ENCODE assay signal across 16 cellular contexts in genomic region chr6:90401933-90402830, GRCh38.
DNase-seq lines count a peak whose midpoint lies in the region; ATAC-seq, FAIRE-seq and TF ChIP-seq lines count a peak whose summit lies in the region.
"Had no signal": no experiment of that assay in that cellular context is flagged by ENCODE, and none has a peak within 500 bp of the region (broad histone marks: within the 10 kb centered on the region; RNA-seq: fewer than 3 reads in every experiment).

No MANE protein-coding gene starts in this region.

- H3K27ac Mint-ChIP-seq in IgD-negative memory B cell (peak overlapping the region in 2 of 3 donors; percentile 21 to 32), H9 (no peak overlapping the region)
- H3K27ac Mint-ChIP-seq in activated CD8-positive, alpha-beta memory T cell treated with anti-CD3 and anti-CD28 coated beads, Interleukin-2, amount 10 ng/mL, durations not matched to agents 7 days and 5 days, result peak overlapping the region; percentile 77
- H3K27ac Mint-ChIP-seq: WTC11 had no signal

- TF ChIP-seq POLR2A in A549 (IDR thresholded peaks at IDR 0.05; ENCODE audit: low read length) (no peak), H1 (IDR thresholded peaks at IDR 0.05; ENCODE audit: control extremely low read depth in 1 of 2, low read depth in 2 of 2, low read length in 2 of 2) (no peak)

- H3K79me1 ChIP-seq in H1 (ENCODE audit: low read depth, low read length) (no peaks in the 10 kb centered on the region), H9 (ENCODE audit: insufficient read depth, low read depth, low read length, poor library complexity, severe bottlenecking) (no peaks in the 10 kb centered on the region)

- H2BK120ac ChIP-seq in H1 (replicated peaks; ENCODE audit: low read depth, low read length), result no peak overlapping the region
- no peak overlapping the region for H2BK120ac ChIP-seq in H9 (ENCODE audit: low read depth, low read length, poor library complexity, severe bottlenecking)

- H3K9me3 ChIP-seq in A549, result no peaks in the 10 kb centered on the region
- no peaks in the 10 kb centered on the region for H3K9me3 ChIP-seq in H1 (ENCODE audit: insufficient read depth in 2 of 2, low read depth in 1 of 2, low read length in 1 of 2)
- H3K9me3 ChIP-seq in H9 (ENCODE audit: control insufficient read depth, low read depth, low read length), result no peaks in the 10 kb centered on the region
- H3K9me3 ChIP-seq: SJCRH30 had no signal

- H3K23me2 ChIP-seq in H1 (ENCODE audit: low read depth, low read length) (no peaks in the 10 kb centered on the region), H9 (ENCODE audit: insufficient read length, low read depth, low read length, poor library complexity, severe bottlenecking) (no peaks in the 10 kb centered on the region)

- H3K79me2 ChIP-seq in H1 (ENCODE audit: control insufficient read depth in 1 of 2, insufficient read depth in 2 of 2, low read length in 2 of 2) (no peaks in the 10 kb centered on the region), H9 (ENCODE audit: insufficient read depth, low read length) (no peaks in the 10 kb centered on the region)

- H3K14ac ChIP-seq in H1 (ENCODE audit: insufficient read length) (no peak overlapping the region), H9 (ENCODE audit: insufficient read depth, low read length) (no peak overlapping the region)

- H3K56ac ChIP-seq in H1 (replicated peaks; ENCODE audit: insufficient read length, low read depth, low read length) (no peak overlapping the region), H9 (ENCODE audit: insufficient read length, low read depth, low read length) (no peak overlapping the region)

- H3K27me3 ChIP-seq in H1 (replicated peaks in 1 of 4; ENCODE audit: control insufficient read depth in 3 of 4, extremely low read depth in 1 of 4, insufficient read depth in 3 of 4, low read length in 3 of 4), result no peaks in the 10 kb centered on the region
- H3K27me3 ChIP-seq in H9 (ENCODE audit: insufficient read depth, low read length), result no peaks in the 10 kb centered on the region
- H3K27me3 ChIP-seq: SJCRH30 had no signal

- POLR2A ChIA-PET in A549 (lab: Yijun Ruan, JAX) (no interaction called here), H1 (lab: Charles Lee; ENCODE audit: partially characterized antibody) (interaction anchor here (1.1 kb wide), 1 partner anchor 9 kb away, joined by 4 read pairs; no protein-coding TSS in a partner anchor)

- CTCF ChIA-PET in A549 (lab: Yijun Ruan, JAX), result interaction anchor here (0.8 to 2.1 kb wide), 4 partner anchors 9 to 461 kb away, joined by 3 to 10 read pairs (median 3); no protein-coding TSS in a partner anchor
- CTCF ChIA-PET in activated CD8-positive, alpha-beta memory T cell treated with anti-CD3 and anti-CD28 coated beads, Interleukin-2, amount 10 ng/mL, durations not matched to agents 7 days and 5 days (lab: Charles Lee), result interaction anchor here (0.7 to 8.4 kb wide), 11 partner anchors 9 to 318 kb away, joined by 3 to 71 read pairs (median 6); no protein-coding TSS in a partner anchor
- CTCF ChIA-PET in H1 (lab: Charles Lee; ENCODE audit: partially characterized antibody), result interaction anchor here (1.2 to 9.1 kb wide), 6 partner anchors 9 to 115 kb away, joined by 3 to 90 read pairs (median 24); no protein-coding TSS in a partner anchor

- H3K27me3 Mint-ChIP-seq in IgD-negative memory B cell, result peaks cover 5% of the 10 kb centered on the region
- no peaks in the 10 kb centered on the region for H3K27me3 Mint-ChIP-seq in activated CD8-positive, alpha-beta memory T cell treated with anti-CD3 and anti-CD28 coated beads, Interleukin-2, amount 10 ng/mL, durations not matched to agents 7 days and 5 days
- H3K27me3 Mint-ChIP-seq in H9 (ENCODE audit: low read depth), result peaks cover 15% of the 10 kb centered on the region

- 58% methylated on average over 9 of the region's 10 CpGs for WGBS in A549 (ENCODE audit: missing lambda C conversion rate)
- 79% methylated on average over 10 of the region's 10 CpGs; no CpG with 5 or more reads in 1 of the 2 experiments for WGBS in H1 (ENCODE audit: extremely low coverage in 1 of 2, insufficient coverage in 1 of 2, insufficient read length in 1 of 2, insufficient replicate concordance in 2 of 2, low coverage in 1 of 2, low lambda C conversion rate in 2 of 2, missing lambda C conversion rate in 1 of 2), 2 experiments
- no CpG with 5 or more reads among the region's 10 CpGs for WGBS in H9 (ENCODE audit: extremely low coverage, insufficient read length, low lambda C conversion rate)

- peak overlapping the region; percentile 48 for H4K91ac ChIP-seq in H1 (replicated peaks; ENCODE audit: insufficient read length, low read length)
- no peak overlapping the region for H4K91ac ChIP-seq in H9 (ENCODE audit: insufficient read length, low read depth, low read length)

- DNase-seq in A549 (ENCODE audit: low read depth in 1 of 2, low spot score in 1 of 2), result no peak
- peak; percentile 81 for DNase-seq in activated CD8-positive, alpha-beta memory T cell treated with anti-CD3 and anti-CD28 coated beads, Interleukin-2, amount 10 ng/mL, durations not matched to agents 7 days and 5 days
- DNase-seq in H1 (ENCODE audit: low read depth in 1 of 2, low spot score in 2 of 2), result no peak
- DNase-seq in posterior cingulate gyrus, result no peak
- no peak for DNase-seq in H9
- no peak for DNase-seq in caudate nucleus (lab: John Stamatoyannopoulos, UW)
- DNase-seq: AML-193; left ventricle myocardium superior; NCI-H1105 treated with DMSO at 0.1 percent for 48 hours; NCI-H510A treated with DMSO at 0.1 percent for 48 hours; nucleus accumbens; SJCRH30; stimulated activated CD4-positive, alpha-beta T cell treated with anti-CD3 and anti-CD28 coated beads, Interleukin-12 subunit alpha, Interleukin-12 subunit beta, amount 100 ng/mL, for 4 hours had no signal

- no peak overlapping the region for H3K23ac ChIP-seq in H1 (ENCODE audit: insufficient read length)
- H3K23ac ChIP-seq in H9 (ENCODE audit: insufficient read length, low read depth, low read length), result no peak overlapping the region

- no peak overlapping the region for H3K4ac ChIP-seq in H1 (replicated peaks; ENCODE audit: insufficient read length, low read depth, low read length)
- H3K4ac ChIP-seq in H9 (ENCODE audit: low read depth, low read length), result no peak overlapping the region

- no peak for TF ChIP-seq RAD21 in A549 (conservative IDR thresholded peaks at IDR 0.05 in 1 of 2, IDR thresholded peaks at IDR 0.05 in 1 of 2)
- TF ChIP-seq RAD21 in H1 (IDR thresholded peaks at IDR 0.05 in 1 of 2, conservative IDR thresholded peaks at IDR 0.05 in 1 of 2; ENCODE audit: low read depth in 2 of 2, low read length in 2 of 2), result no peak

- H4K20me1 ChIP-seq in H1 (replicated peaks in 1 of 2; ENCODE audit: control insufficient read depth in 1 of 2, insufficient read depth in 2 of 2, low read length in 2 of 2) (no peaks in the 10 kb centered on the region), H9 (ENCODE audit: control insufficient read depth, insufficient read depth, insufficient read length) (no peaks in the 10 kb centered on the region)

- peaks cover 0 to 2% (median 0%) of the 10 kb centered on the region in 3 donors for H3K9me3 Mint-ChIP-seq in IgD-negative memory B cell
- H3K9me3 Mint-ChIP-seq in activated CD8-positive, alpha-beta memory T cell treated with anti-CD3 and anti-CD28 coated beads, Interleukin-2, amount 10 ng/mL, durations not matched to agents 7 days and 5 days (ENCODE audit: low read depth), result no peaks in the 10 kb centered on the region
- peaks cover 1 to 2% of the 10 kb centered on the region in 2 experiments; a peak in 3 of 5 replicates for H3K9me3 Mint-ChIP-seq in H9

- H2AK5ac ChIP-seq in H1 (ENCODE audit: low read depth, low read length) (no peak overlapping the region; the same call in 1 of the 2 replicates), H9 (ENCODE audit: insufficient read length, low read length) (no peak overlapping the region)

- H3K4me3 ChIP-seq in A549 (no peak overlapping the region), H1 (ENCODE audit: extremely low read depth in 1 of 4, insufficient read depth in 2 of 4, low read depth in 3 of 4, low read length in 4 of 4) (no peak overlapping the region)

- TF ChIP-seq EP300 in A549 (IDR thresholded peaks at IDR 0.05) (no peak), H1 (IDR thresholded peaks at IDR 0.05; ENCODE audit: borderline replicate concordance in 1 of 2, low read depth in 2 of 2, low read length in 2 of 2) (no peak)

- H2AFZ ChIP-seq in H1 (ENCODE audit: low read length) (no peak overlapping the region), H9 (ENCODE audit: low read length) (no peak overlapping the region)

- H3T11ph ChIP-seq in H9 (ENCODE audit: low read length), result no peak overlapping the region

- ATAC-seq in A549 (no peak), GM18520 (IDR thresholded peaks at IDR 0.05; ENCODE audit: unreplicated experiment) (no peak)
- ATAC-seq in activated CD8-positive, alpha-beta memory T cell treated with anti-CD3 and anti-CD28 coated beads, Interleukin-2, amount 10 ng/mL, durations not matched to agents 7 days and 5 days, result peak; percentile 63
- ATAC-seq: left ventricle myocardium superior, WTC11 had no signal

- H2BK12ac ChIP-seq in H1 (ENCODE audit: low read depth, low read length) (no peak overlapping the region; the same call in 1 of the 2 replicates), H9 (ENCODE audit: insufficient read length, low read depth, low read length) (no peak overlapping the region)

- no peak for FAIRE-seq in A549 (lab: Jason Lieb, UNC)
- no peak for FAIRE-seq in H1 (lab: Jason Lieb, UNC)

- H3K4me3 Mint-ChIP-seq in IgD-negative memory B cell, result peak overlapping the region in 1 of 4 donors; percentile 45
- no peak overlapping the region for H3K4me3 Mint-ChIP-seq in activated CD8-positive, alpha-beta memory T cell treated with anti-CD3 and anti-CD28 coated beads, Interleukin-2, amount 10 ng/mL, durations not matched to agents 7 days and 5 days
- no peak overlapping the region for H3K4me3 Mint-ChIP-seq in H9
- H3K4me3 Mint-ChIP-seq: WTC11 had no signal

- H3K36me3 ChIP-seq in H1 (ENCODE audit: control insufficient read depth in 2 of 4, insufficient read depth in 4 of 4, low read length in 3 of 4), result no peaks in the 10 kb centered on the region
- H3K36me3 ChIP-seq: SJCRH30 had no signal

- H4K5ac ChIP-seq in H1 (ENCODE audit: insufficient read length, low read depth, low read length), result no peak overlapping the region
- no peak overlapping the region for H4K5ac ChIP-seq in H9 (ENCODE audit: insufficient read length, low read depth, low read length)

- H3K4me1 Mint-ChIP-seq in IgD-negative memory B cell (peaks cover 6 to 39% (median 24%) of the 10 kb centered on the region in 3 donors), H9 (peaks cover 25 to 26% of the 10 kb centered on the region in 2 experiments)
- H3K4me1 Mint-ChIP-seq in activated CD8-positive, alpha-beta memory T cell treated with anti-CD3 and anti-CD28 coated beads, Interleukin-2, amount 10 ng/mL, durations not matched to agents 7 days and 5 days, result peaks cover 91% of the 10 kb centered on the region

- TF ChIP-seq CTCF in A549 (IDR thresholded peaks at IDR 0.05), result no peak
- TF ChIP-seq CTCF in H1 (IDR thresholded peaks at IDR 0.05; ENCODE audit: control extremely low read depth in 1 of 3, insufficient read depth in 1 of 3, low read depth in 1 of 3, low read length in 3 of 3), result no peak
- TF ChIP-seq CTCF in H9 (conservative IDR thresholded peaks at IDR 0.05), result no peak

- H3K18ac ChIP-seq in H1 (ENCODE audit: extremely low read depth, low read length) (no peak overlapping the region), H9 (ENCODE audit: insufficient read length, low read depth, low read length) (no peak overlapping the region)

- H2BK20ac ChIP-seq in H1 (ENCODE audit: low read length) (no peak overlapping the region), H9 (ENCODE audit: low read depth, low read length, poor library complexity, severe bottlenecking) (no peak overlapping the region)

- H2BK15ac ChIP-seq in H1 (ENCODE audit: low read length), result no peak overlapping the region
- no peak overlapping the region for H2BK15ac ChIP-seq in H9 (ENCODE audit: low read depth, low read length)

- peaks cover 5% of the 10 kb centered on the region; the same call in 1 of the 3 replicates for H3K4me1 ChIP-seq in A549
- peaks cover 0 to 10% (median 7%) of the 10 kb centered on the region in 4 experiments; a peak in 6 of 7 replicates for H3K4me1 ChIP-seq in H1 (replicated peaks in 1 of 4; ENCODE audit: control insufficient read depth in 3 of 4, insufficient read depth in 4 of 4, low read length in 3 of 4)
- H3K4me1 ChIP-seq in H9 (ENCODE audit: insufficient read depth, low read length), result no peaks in the 10 kb centered on the region

- intact Hi-C loops in posterior cingulate gyrus (cut with DNase I), result no loop called here

- H4K8ac ChIP-seq in H1 (ENCODE audit: extremely low read depth, insufficient read depth, low read length), result peak overlapping the region; percentile 45
- H4K8ac ChIP-seq in H9 (replicated peaks; ENCODE audit: insufficient read length, low read depth, low read length), result no peak overlapping the region

- no peak overlapping the region for H3K27ac ChIP-seq in A549
- no peak overlapping the region for H3K27ac ChIP-seq in H1 (ENCODE audit: low read depth, low read length)
- H3K27ac ChIP-seq in H9 (ENCODE audit: insufficient read length, low read depth, low read length), result no peak overlapping the region
- no peak overlapping the region for H3K27ac ChIP-seq in caudate nucleus (ENCODE audit: low read depth, low read length)

- H3K36me3 Mint-ChIP-seq in IgD-negative memory B cell, result peaks cover 1% of the 10 kb centered on the region
- H3K36me3 Mint-ChIP-seq in activated CD8-positive, alpha-beta memory T cell treated with anti-CD3 and anti-CD28 coated beads, Interleukin-2, amount 10 ng/mL, durations not matched to agents 7 days and 5 days, result peaks cover 10% of the 10 kb centered on the region
- peaks cover 0 to 2% (median 0%) of the 10 kb centered on the region in 3 experiments; a peak in 1 of 7 replicates for H3K36me3 Mint-ChIP-seq in H9 (ENCODE audit: insufficient read depth in 1 of 3, low read depth in 3 of 3)

- no peak overlapping the region for H3K9ac ChIP-seq in H1 (replicated peaks in 1 of 4; ENCODE audit: extremely low read depth in 1 of 4, low read depth in 3 of 4, low read length in 3 of 4)
- no peak overlapping the region for H3K9ac ChIP-seq in H9 (ENCODE audit: extremely low read depth, insufficient read length, low read length)

- H2BK5ac ChIP-seq in H1 (ENCODE audit: low read depth, low read length), result no peak overlapping the region
- no peak overlapping the region for H2BK5ac ChIP-seq in H9 (ENCODE audit: insufficient read length, low read length)

- H3K4me2 ChIP-seq in A549 (no peak overlapping the region), H1 (ENCODE audit: insufficient read depth in 1 of 2, low read depth in 2 of 2, low read length in 2 of 2) (no peak overlapping the region), H9 (ENCODE audit: insufficient read depth, insufficient read length, low read length) (no peak overlapping the region)

Comparison
In these comparisons a context has a peak if more than half of its experiments do, and no peak if none do; other contexts are left out.
1. H3K27ac Mint-ChIP-seq: peak in IgD-negative memory B cell (2 of 3) and activated CD8-positive, alpha-beta memory T cell treated with anti-CD3 and anti-CD28 coated beads, Interleukin-2, amount 10 ng/mL, durations not matched to agents 7 days and 5 days (single experiment); none in H9 (0 of 3).
2. Of the 18 proteins assayed by ChIP-seq in both H1 and A549: peak only in H1: none; only in A549: USF2; in both: none; in neither: 17.